Comparison of ENCODE assay signal across 9 cellular contexts in the genomic region with DNA sequence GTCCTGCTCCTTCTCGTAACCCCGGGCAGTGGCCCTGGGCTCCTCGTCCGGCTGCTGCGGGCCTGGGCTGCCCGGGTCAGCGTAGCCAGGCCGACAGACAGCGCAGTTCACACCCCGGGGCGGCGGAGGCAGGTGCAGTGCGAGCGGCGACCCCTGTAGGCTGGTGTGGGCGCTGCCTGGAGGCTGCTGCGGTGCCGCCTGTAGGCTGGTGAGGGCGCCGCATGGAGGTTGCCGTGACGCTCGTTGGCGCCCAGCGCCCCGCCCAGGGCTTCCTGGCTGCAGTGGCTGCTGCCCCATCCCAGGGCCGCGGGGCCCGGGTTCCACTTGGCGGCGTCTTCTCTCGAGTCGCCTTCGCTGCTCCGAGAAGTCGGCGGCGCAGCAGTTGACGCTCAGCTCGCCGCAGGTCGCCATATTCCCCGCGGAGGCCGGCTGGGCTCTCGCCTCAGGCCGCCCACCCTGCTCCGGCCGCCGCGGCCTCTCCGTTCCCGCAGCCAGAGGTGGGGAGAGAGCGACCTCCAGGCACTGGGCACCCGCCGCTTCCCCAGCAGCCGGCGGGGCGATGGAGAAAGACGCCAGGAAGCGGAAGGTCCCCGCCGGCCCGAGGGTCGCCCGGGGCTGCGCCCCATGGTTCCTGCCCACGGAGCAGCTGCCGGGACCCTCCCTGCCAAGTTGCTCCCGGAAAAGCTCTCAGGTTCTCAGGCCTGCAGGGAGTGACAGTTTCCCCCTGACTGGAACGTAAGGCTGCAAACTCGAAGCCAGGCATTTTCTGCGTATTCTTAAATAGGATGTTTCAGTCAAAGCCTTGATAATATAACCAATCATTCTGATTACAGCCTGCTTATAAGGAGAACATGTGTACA. TPM values are rescaled to one million over a fixed set of nuclear protein-coding genes. Genes with fewer than 3 reads are reported as not detected.
DNase-seq lines count a peak whose midpoint lies in the region; ATAC-seq, FAIRE-seq and TF ChIP-seq lines count a peak whose summit lies in the region.
"Not testable (repeated sequence)": the region's sequence is repeated elsewhere in the genome, so short reads cannot be mapped to it uniquely, and the experiment has no call there.
"Had no signal": no experiment of that assay in that cellular context is flagged by ENCODE, and none has a peak within 500 bp of the region (broad histone marks: within the 10 kb centered on the region; RNA-seq: fewer than 3 reads in every experiment).

A gene (plus strand): TSS at position 265 of the 860 bp plus-strand sequence. CDS start 5,533 bp downstream, outside the sequence.

- CTCF ChIA-PET in endothelial cell of umbilical vein (lab: Charles Lee), result not testable (repeated sequence)

- H3K9me1 ChIP-seq in endothelial cell of umbilical vein (replicated peaks; ENCODE audit: control insufficient read depth, extremely low read depth, insufficient read depth, low read length), result not testable (repeated sequence)

- peak; percentile 100 for ATAC-seq in CD4-positive, CD25-positive, alpha-beta regulatory T cell (ENCODE audit: low read depth in 2 of 2)
- ATAC-seq in GM18907 (IDR thresholded peaks at IDR 0.05; ENCODE audit: unreplicated experiment) (peak; percentile 98), GM21447 (IDR thresholded peaks at IDR 0.05; ENCODE audit: unreplicated experiment) (peak; percentile 98), HG02840 (IDR thresholded peaks at IDR 0.05; ENCODE audit: low FRiP score, unreplicated experiment) (peak; percentile 88), HG03196 (IDR thresholded peaks at IDR 0.05; ENCODE audit: unreplicated experiment) (peak; percentile 99), T-helper 17 cell (peak; percentile 100)
- peak; percentile 99 to 100 for ATAC-seq in naive thymus-derived CD8-positive, alpha-beta T cell

- FAIRE-seq in endothelial cell of umbilical vein (lab: Jason Lieb, UNC), result peak; percentile 90

- not testable (repeated sequence) for H3K4me3 ChIP-seq in CD4-positive, CD25-positive, alpha-beta regulatory T cell (ENCODE audit: low read depth, low read length); endothelial cell of umbilical vein (replicated peaks in 1 of 3; ENCODE audit: insufficient read depth in 1 of 3, low read depth in 1 of 3, low read length in 3 of 3)

- not testable (repeated sequence) for H3K27me3 ChIP-seq in CD4-positive, CD25-positive, alpha-beta regulatory T cell (ENCODE audit: control insufficient read depth, insufficient read depth, low read length); endothelial cell of umbilical vein (ENCODE audit: control insufficient read depth in 2 of 2, insufficient read depth in 2 of 2, low read length in 2 of 2)

- H3K4me1 ChIP-seq in CD4-positive, CD25-positive, alpha-beta regulatory T cell (ENCODE audit: control insufficient read depth, insufficient read depth, low read length, poor library complexity, severe bottlenecking); endothelial cell of umbilical vein (ENCODE audit: control insufficient read depth, extremely low read depth, insufficient read depth, low read length): not testable (repeated sequence)

- not testable (repeated sequence) for H4K20me1 ChIP-seq in endothelial cell of umbilical vein (replicated peaks; ENCODE audit: control insufficient read depth, extremely low read depth, insufficient read depth, low read length)

- POLR2A ChIA-PET in endothelial cell of umbilical vein (lab: Charles Lee); naive thymus-derived CD8-positive, alpha-beta T cell (lab: Charles Lee): not testable (repeated sequence)

- intact Hi-C loops in endothelial cell of umbilical vein (cut with micrococcal nuclease), result not testable (repeated sequence)

- not testable (repeated sequence) for TF ChIP-seq POLR2A in endothelial cell of umbilical vein (IDR thresholded peaks at IDR 0.05; ENCODE audit: low read depth, low read length)

- not testable (repeated sequence) for H3K27me3 Mint-ChIP-seq in CD4-positive, CD25-positive, alpha-beta regulatory T cell; T-helper 17 cell; naive thymus-derived CD8-positive, alpha-beta T cell

- TF ChIP-seq CTCF in endothelial cell of umbilical vein (IDR thresholded peaks at IDR 0.05; ENCODE audit: extremely low read depth in 1 of 2, insufficient read depth in 1 of 2, low read depth in 1 of 2, low read length in 2 of 2), result not testable (repeated sequence)

- not testable (repeated sequence) for H3K4me2 ChIP-seq in endothelial cell of umbilical vein (ENCODE audit: insufficient read depth, low read length)

- dilution Hi-C loops in endothelial cell of umbilical vein (cut with MboI; ENCODE audit: extremely low pct_ligation_motif_present, low sequenced_read_pairs), result not testable (repeated sequence)

- not testable (repeated sequence) for H3K4me3 Mint-ChIP-seq in CD4-positive, CD25-positive, alpha-beta regulatory T cell; T-helper 17 cell; naive thymus-derived CD8-positive, alpha-beta T cell

- H2AFZ ChIP-seq in endothelial cell of umbilical vein (ENCODE audit: low read depth, low read length), result not testable (repeated sequence)

- H3K36me3 Mint-ChIP-seq in CD4-positive, CD25-positive, alpha-beta regulatory T cell; T-helper 17 cell (ENCODE audit: low read depth); naive thymus-derived CD8-positive, alpha-beta T cell: not testable (repeated sequence)

- not testable (repeated sequence) for H3K9me3 ChIP-seq in CD4-positive, CD25-positive, alpha-beta regulatory T cell (ENCODE audit: control insufficient read depth in 2 of 2, low read length in 2 of 2); T-helper 17 cell (ENCODE audit: control insufficient read depth, low read length, poor library complexity, severe bottlenecking); endothelial cell of umbilical vein (replicated peaks; ENCODE audit: control insufficient read depth, insufficient read depth, low read length)

- not testable (repeated sequence) for H3K79me2 ChIP-seq in endothelial cell of umbilical vein (ENCODE audit: control insufficient read depth, insufficient read depth, low read length)

- not testable (repeated sequence) for DNase-seq in CD4-positive, CD25-positive, alpha-beta regulatory T cell; T-helper 17 cell; endothelial cell of umbilical vein (ENCODE audit: low read depth, low spot score); naive thymus-derived CD8-positive, alpha-beta T cell

- not testable (repeated sequence) for H3K4me1 Mint-ChIP-seq in CD4-positive, CD25-positive, alpha-beta regulatory T cell; T-helper 17 cell; naive thymus-derived CD8-positive, alpha-beta T cell

- H3K36me3 ChIP-seq in CD4-positive, CD25-positive, alpha-beta regulatory T cell (ENCODE audit: control insufficient read depth, insufficient read depth, low read length); endothelial cell of umbilical vein (ENCODE audit: control insufficient read depth in 2 of 2, extremely low read depth in 1 of 2, insufficient read depth in 2 of 2, low read length in 2 of 2): not testable (repeated sequence)

- not testable (repeated sequence) for H3K27ac ChIP-seq in CD4-positive, CD25-positive, alpha-beta regulatory T cell (ENCODE audit: insufficient read depth, low read length, poor library complexity, severe bottlenecking); endothelial cell of umbilical vein (ENCODE audit: insufficient read depth, low read depth, low read length)

- H3K9me3 Mint-ChIP-seq in CD4-positive, CD25-positive, alpha-beta regulatory T cell; naive thymus-derived CD8-positive, alpha-beta T cell: not testable (repeated sequence)

- not testable (repeated sequence) for H3K9ac ChIP-seq in endothelial cell of umbilical vein (replicated peaks; ENCODE audit: extremely low read depth, insufficient read depth, low read length)

- not testable (repeated sequence) for H3K27ac Mint-ChIP-seq in CD4-positive, CD25-positive, alpha-beta regulatory T cell; T-helper 17 cell; naive thymus-derived CD8-positive, alpha-beta T cell

- TSS peak; percentile 90 for BruUV-seq in endothelial cell of umbilical vein (replicated peaks; lab: Mats Ljungman, UMichigan)

RNA-seq across cellular contexts. Expression of the gene that starts here (rescaled TPM):
- total RNA-seq in CD4-positive, CD25-positive, alpha-beta regulatory T cell, result 0.86 TPM
- not detected for polyA plus RNA-seq in CD4-positive, CD25-positive, alpha-beta regulatory T cell
- total RNA-seq in T-helper 17 cell (1 to 10 TPM; 3.7 to 4.1 TPM), endothelial cell of umbilical vein (5.4 and 6.9 TPM in 2 replicates)
- 0.56 and 1.1 TPM in 2 replicates for polyA plus RNA-seq in endothelial cell of umbilical vein
- polyA plus RNA-seq in endothelial cell of umbilical vein (2011; cell fraction: cytosol; rRNA removed), result 0.49 and 0.84 TPM in 2 replicates
- 2.1 and 5.3 TPM in 2 replicates for polyA plus RNA-seq in endothelial cell of umbilical vein (2011; cell fraction: nucleus; rRNA removed)
- 0.37 and 2.2 TPM in 2 replicates for polyA plus RNA-seq in endothelial cell of umbilical vein (2012)
- polyA minus RNA-seq in endothelial cell of umbilical vein, result not detected in 2 replicates
- not detected for polyA minus RNA-seq in endothelial cell of umbilical vein (2011; cell fraction: cytosol; rRNA and poly(A)+ RNA removed)
- polyA minus RNA-seq in endothelial cell of umbilical vein (2011; cell fraction: nucleus; rRNA and poly(A)+ RNA removed), result 1.0 TPM in 1 of 2 replicates, not detected in the other
- 1 to 10 TPM; 4.3 to 4.5 TPM for total RNA-seq in naive thymus-derived CD8-positive, alpha-beta T cell
- not detected for polyA plus RNA-seq in naive thymus-derived CD8-positive, alpha-beta T cell
- polyA plus RNA-seq: CD8-positive, alpha-beta memory T cell had no signal

Comparison
In these comparisons a context has a peak if more than half of its experiments do, and no peak if none do; other contexts are left out.
1. Peak in ATAC-seq in CD4-positive, CD25-positive, alpha-beta regulatory T cell; RNA of the gene not detected or under 1 TPM.